14 cellular contexts compared by ENCODE assay signal in the genomic region with DNA sequence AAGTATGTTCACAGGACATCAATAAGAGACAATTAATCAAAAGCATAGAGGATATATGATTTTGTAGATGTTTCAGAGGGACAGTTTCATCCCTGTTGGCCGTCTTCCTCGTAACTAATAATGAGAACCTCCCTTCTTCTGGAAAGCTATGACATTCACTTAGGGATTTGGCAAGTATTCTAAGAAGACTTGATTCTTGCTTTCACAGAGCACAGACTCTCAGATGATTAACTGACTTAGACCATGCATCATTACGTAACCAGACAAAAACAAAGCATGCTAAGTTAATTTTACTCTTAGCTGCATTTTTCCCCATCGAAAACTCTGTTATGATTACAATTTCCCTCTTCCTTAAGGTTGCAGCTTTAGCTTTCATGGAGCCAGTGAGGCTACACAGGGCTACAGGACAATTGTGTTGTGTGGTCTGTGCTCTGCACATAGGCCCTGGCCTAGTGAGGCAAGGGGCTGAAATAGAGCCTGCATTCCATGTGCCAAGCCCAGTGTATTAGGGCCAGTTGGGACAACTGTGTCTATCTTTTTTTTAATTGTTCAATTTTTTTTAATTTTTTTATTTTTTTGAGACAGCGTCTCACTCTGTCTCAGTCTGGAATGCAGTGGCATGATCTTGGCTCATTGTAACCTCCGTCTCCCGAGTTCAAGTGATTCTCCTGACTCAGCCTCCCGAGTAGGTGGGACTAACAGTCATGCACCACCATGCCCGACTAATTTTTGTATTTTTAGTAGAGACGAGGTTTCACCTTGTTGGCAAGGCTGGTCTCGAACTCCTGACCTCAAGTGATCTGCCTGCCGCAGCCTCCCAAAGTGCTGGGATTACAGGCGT.
A peak's percentile ranks its signal among the peaks of the same experiment; 100 is the strongest.
DNase-seq lines count a peak whose midpoint lies in the region; ATAC-seq and TF ChIP-seq lines count a peak whose summit lies in the region.
"Had no signal": no experiment of that assay in that cellular context is flagged by ENCODE, and none has a peak within 500 bp of the region (broad histone marks: within the 10 kb centered on the region; RNA-seq: fewer than 3 reads in every experiment).

No MANE protein-coding gene starts in this region.

- peak overlapping the region; percentile 48 for H3K4me3 ChIP-seq in coronary artery
- H3K4me3 ChIP-seq in skin epidermis: no peak overlapping the region
- H3K4me3 ChIP-seq: HAP-1 had no signal

- DNase-seq in LHCN-M2 (ENCODE audit: low read depth) (peak; percentile 33), coronary artery (ENCODE audit: low spot score) (no peak), iris pigment epithelial cell (ENCODE audit: low read depth) (peak; percentile 89), DMS153 (lab: John Stamatoyannopoulos, UW) (no peak), DMS53 (lab: John Stamatoyannopoulos, UW) (no peak)
- DNase-seq in activated CD4-positive, CD25-positive, alpha-beta regulatory T cell (lab: John Stamatoyannopoulos, UW): no peak
- DNase-seq: anterior cingulate cortex; Kasumi-1; naive thymus-derived CD4-positive, alpha-beta T cell; NCI-H82; T-helper 1 cell had no signal

- H3K27ac ChIP-seq in coronary artery: peak overlapping the region; percentile 69 to 94
- peak overlapping the region in 19 of 21 experiments; percentile 3 to 88 (median 69) for H3K27ac ChIP-seq in skin epidermis

- no peak for TF ChIP-seq CTCF in coronary artery (IDR thresholded peaks at IDR 0.05)

- ATAC-seq in GM19467 (IDR thresholded peaks at IDR 0.05; ENCODE audit: unreplicated experiment): no peak
- ATAC-seq: naive thymus-derived CD4-positive, alpha-beta T cell had no signal

Comparison
In these comparisons a context has a peak if more than half of its experiments do, and no peak if none do; other contexts are left out.
1. DNase-seq: peak in LHCN-M2 (single experiment) and iris pigment epithelial cell (single experiment); none in coronary artery (single experiment), DMS153 (single experiment), activated CD4-positive, CD25-positive, alpha-beta regulatory T cell (0 of 4) and DMS53 (single experiment).